Comparison of ENCODE assay signal across 16 cellular contexts in the genomic region with DNA sequence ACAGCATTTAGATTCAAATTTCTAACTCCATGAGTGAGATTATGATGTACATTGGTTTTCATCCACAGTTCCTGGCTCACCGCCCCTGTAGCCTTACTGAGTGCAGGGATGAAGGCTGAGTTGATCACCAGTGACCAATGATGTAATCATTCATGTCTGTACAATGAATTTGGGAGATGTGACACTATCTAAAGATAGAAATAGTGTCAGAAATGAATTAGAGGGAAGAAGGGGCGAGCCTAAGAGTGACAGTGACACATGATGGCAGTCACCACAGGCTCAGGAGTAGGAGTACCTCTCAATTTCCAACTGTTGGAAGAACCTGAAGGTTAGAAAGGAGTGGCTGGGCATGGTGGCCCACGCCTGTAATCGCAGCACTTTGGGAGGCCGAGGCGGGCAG.
"Had no signal": no experiment of that assay in that cellular context is flagged by ENCODE, and none has a peak within 500 bp of the region (broad histone marks: within the 10 kb centered on the region; RNA-seq: fewer than 3 reads in every experiment).

No MANE protein-coding gene starts in this region.

- H3K27ac Mint-ChIP-seq: activated CD4-positive, alpha-beta memory T cell treated with anti-CD3 and anti-CD28 coated beads, Interleukin-2, amount 10 ng/mL, durations not matched to agents 7 days and 5 days; activated CD8-positive, alpha-beta memory T cell treated with anti-CD3 and anti-CD28 coated beads, Interleukin-2, amount 10 ng/mL, durations not matched to agents 7 days and 5 days had no signal

- H3K4me3 Mint-ChIP-seq: activated CD4-positive, alpha-beta memory T cell treated with anti-CD3 and anti-CD28 coated beads, Interleukin-2, amount 10 ng/mL, durations not matched to agents 7 days and 5 days had no signal

- H3K27ac ChIP-seq: brain microvascular endothelial cell, tibial artery had no signal

- H3K9me3 ChIP-seq: tibial artery had no signal

- DNase-seq: activated CD4-positive, alpha-beta memory T cell treated with anti-CD3 and anti-CD28 coated beads, Interleukin-2, amount 10 ng/mL, durations not matched to agents 7 days and 5 days; activated CD4-positive, alpha-beta T cell treated with anti-CD3 and anti-CD28 coated beads for 48 hours; activated CD4-positive, CD25-positive, alpha-beta regulatory T cell; activated CD8-positive, alpha-beta memory T cell treated with anti-CD3 and anti-CD28 coated beads, Interleukin-2, amount 10 ng/mL, durations not matched to agents 7 days and 5 days; anterior cingulate cortex; brain microvascular endothelial cell; central memory CD4-positive, alpha-beta T cell; mammary epithelial cell; naive B cell; occipital lobe; stimulated activated naive CD4-positive, alpha-beta T cell treated with Interleukin-2 at 50 U/mL for 16 hours; substantia nigra; T-helper 1 cell; T1000; tibial artery had no signal

- H3K27me3 ChIP-seq: brain microvascular endothelial cell, tibial artery had no signal

- H3K36me3 ChIP-seq: brain microvascular endothelial cell had no signal

- ATAC-seq: activated CD8-positive, alpha-beta memory T cell treated with anti-CD3 and anti-CD28 coated beads, Interleukin-2, amount 10 ng/mL, durations not matched to agents 7 days and 5 days; SK-N-SH treated with all-trans-retinoic acid at 6 μM for 48 hours had no signal

- H3K9me3 Mint-ChIP-seq: activated CD4-positive, alpha-beta memory T cell treated with anti-CD3 and anti-CD28 coated beads, Interleukin-2, amount 10 ng/mL, durations not matched to agents 7 days and 5 days had no signal

- H3K4me3 ChIP-seq: tibial artery had no signal

- H3K27me3 Mint-ChIP-seq: activated CD4-positive, alpha-beta memory T cell treated with anti-CD3 and anti-CD28 coated beads, Interleukin-2, amount 10 ng/mL, durations not matched to agents 7 days and 5 days; activated CD8-positive, alpha-beta memory T cell treated with anti-CD3 and anti-CD28 coated beads, Interleukin-2, amount 10 ng/mL, durations not matched to agents 7 days and 5 days; naive B cell had no signal
